ENCODE assay signal across 1 cellular context in genomic region chr1:151157067-151157531, GRCh38.
TF ChIP-seq lines count a peak whose summit lies in the region.

No MANE protein-coding gene starts in this region.

TF ChIP-seq in GM12878, 131 proteins besides CTCF, POLR2A, EP300 and RAD21:
- TF ChIP-seq RUNX3 (IDR thresholded peaks at IDR 0.05; ENCODE audit: low read length): peak; percentile 97
- no peak for TF ChIP-seq TCF3 (IDR thresholded peaks at IDR 0.05; ENCODE audit: borderline replicate concordance, insufficient read depth, low read depth, low read length)
- peak; percentile 76 to 78; a peak in 3 of 4 replicates for TF ChIP-seq IKZF2 (IDR thresholded peaks at IDR 0.05)
- TF ChIP-seq SRF (IDR thresholded peaks at IDR 0.05; ENCODE audit: low read depth in 2 of 2, low read length in 2 of 2): no peak
- 0 out of 2 replicates have a peak, but pooled peaks have one; percentile 9 for TF ChIP-seq GATAD2B (conservative IDR thresholded peaks at IDR 0.05; ENCODE audit: low read depth)
- TF ChIP-seq PKNOX1 (IDR thresholded peaks at IDR 0.05): no peak
- TF ChIP-seq ETV6 (conservative IDR thresholded peaks at IDR 0.05 in 1 of 2, IDR thresholded peaks at IDR 0.05 in 1 of 2; ENCODE audit: borderline replicate concordance in 1 of 2, low read depth in 1 of 2): peak in 1 of 2 experiments; percentile 45; a peak in 2 of 4 replicates
- no peak for TF ChIP-seq EGR1 (IDR thresholded peaks at IDR 0.05; ENCODE audit: borderline replicate concordance in 1 of 2, low read depth in 2 of 2, low read length in 2 of 2)
- TF ChIP-seq LARP7 (IDR thresholded peaks at IDR 0.05): peak; percentile 49; the same call in 1 of the 2 replicates
- TF ChIP-seq POU2F2 (IDR thresholded peaks at IDR 0.05; ENCODE audit: borderline replicate concordance, low read depth, low read length): 0 out of 3 replicates have a peak, but pooled peaks have one; percentile 10
- peak; percentile 78; the same call in 1 of the 2 replicates for TF ChIP-seq EED (IDR thresholded peaks at IDR 0.05; ENCODE audit: low read depth)
- TF ChIP-seq NBN (IDR thresholded peaks at IDR 0.05): peak; percentile 53; the same call in 1 of the 2 replicates
- peak; percentile 63 for TF ChIP-seq ZNF687 (IDR thresholded peaks at IDR 0.05)
- TF ChIP-seq RELB (IDR thresholded peaks at IDR 0.05; ENCODE audit: low read depth): peak; percentile 67
- TF ChIP-seq CBFB (IDR thresholded peaks at IDR 0.05; ENCODE audit: low read depth): peak; percentile 86
- TF ChIP-seq STAT1 (conservative IDR thresholded peaks at IDR 0.05): no peak
- peak; percentile 60; the same call in 1 of the 2 replicates for TF ChIP-seq YY1 (IDR thresholded peaks at IDR 0.05; ENCODE audit: low read depth, low read length)
- TF ChIP-seq POLR2AphosphoS5 (IDR thresholded peaks at IDR 0.05; ENCODE audit: low read length): peak; percentile 72; the same call in 1 of the 2 replicates
- TF ChIP-seq IKZF1 (conservative IDR thresholded peaks at IDR 0.05): peak; percentile 81
- 0 out of 2 replicates have a peak, but pooled peaks have one; percentile 42 for TF ChIP-seq MLLT1 (IDR thresholded peaks at IDR 0.05)
- peak; percentile 3 for TF ChIP-seq SP1 (IDR thresholded peaks at IDR 0.05; ENCODE audit: low read depth, low read length)
- no peak for TF ChIP-seq NR2F1 (conservative IDR thresholded peaks at IDR 0.05)
- TF ChIP-seq DPF2 (IDR thresholded peaks at IDR 0.05): peak; percentile 60; the same call in 1 of the 2 replicates
- no peak for TF ChIP-seq CREB1 (IDR thresholded peaks at IDR 0.05; ENCODE audit: low read depth)
- no peak for TF ChIP-seq POLR2AphosphoS2 (IDR thresholded peaks at IDR 0.05; ENCODE audit: low read depth, low read length)
- TF ChIP-seq BCL11A (IDR thresholded peaks at IDR 0.05; ENCODE audit: low read depth, low read length): no peak
